ENCODE assay signal across 8 cellular contexts in the genomic region with DNA sequence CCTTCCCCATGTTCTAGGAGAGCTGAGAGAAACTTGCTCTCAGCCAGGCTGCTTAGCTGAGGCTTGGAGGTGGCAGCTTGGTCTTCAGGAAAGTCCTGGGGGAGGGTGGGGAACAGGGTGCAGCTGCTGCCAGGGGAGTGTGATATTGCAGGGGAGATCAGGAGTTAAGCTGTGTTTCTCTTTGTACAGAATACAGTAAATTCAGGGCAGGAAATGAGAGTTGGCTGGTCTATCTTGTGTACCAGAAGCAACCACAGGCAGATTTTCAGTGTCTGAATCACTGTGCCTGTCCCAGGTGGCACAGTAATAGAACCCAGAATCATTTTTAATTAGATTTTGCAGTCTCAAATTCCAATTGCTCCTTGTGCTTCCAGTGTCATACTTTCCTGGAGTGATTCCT.
A peak's percentile ranks its signal among the peaks of the same experiment; 100 is the strongest.
DNase-seq lines count a peak whose midpoint lies in the region; ATAC-seq and TF ChIP-seq lines count a peak whose summit lies in the region.
"Had no signal": no experiment of that assay in that cellular context is flagged by ENCODE, and none has a peak within 500 bp of the region (broad histone marks: within the 10 kb centered on the region; RNA-seq: fewer than 3 reads in every experiment).

No MANE protein-coding gene starts in this region.

- no peak overlapping the region for H2BK12ac ChIP-seq in H9 (ENCODE audit: insufficient read length, low read depth, low read length)

- no peaks in the 10 kb centered on the region for H3K36me3 Mint-ChIP-seq in neural crest cell (ENCODE audit: low read depth)
- H3K36me3 Mint-ChIP-seq in H9 (ENCODE audit: insufficient read depth in 1 of 3, low read depth in 3 of 3): peaks cover 0 to 4% (median 0%) of the 10 kb centered on the region in 3 experiments; a peak in 1 of 7 replicates
- H3K36me3 Mint-ChIP-seq: naive B cell had no signal

- no peaks in the 10 kb centered on the region for H3K23me2 ChIP-seq in H9 (ENCODE audit: insufficient read length, low read depth, low read length, poor library complexity, severe bottlenecking)

- no peak overlapping the region for H2BK5ac ChIP-seq in H9 (ENCODE audit: insufficient read length, low read length)

- no peak for TF ChIP-seq CTCF in Loucy (conservative IDR thresholded peaks at IDR 0.05; ENCODE audit: low read length)
- TF ChIP-seq CTCF in neural crest cell (conservative IDR thresholded peaks at IDR 0.05): no peak
- no peak for TF ChIP-seq CTCF in H9 (conservative IDR thresholded peaks at IDR 0.05)
- no peak for TF ChIP-seq CTCF in testis (IDR thresholded peaks at IDR 0.05)

- H3K79me2 ChIP-seq in Loucy (ENCODE audit: insufficient read depth, low read length) (no peaks in the 10 kb centered on the region), H9 (ENCODE audit: insufficient read depth, low read length) (no peaks in the 10 kb centered on the region)

- H3K4me3 ChIP-seq in Loucy (ENCODE audit: low read length, poor library complexity, severe bottlenecking) (peak overlapping the region; percentile 39), HAP-1 (no peak overlapping the region), testis (no peak overlapping the region)

- H3K9me2 ChIP-seq in Loucy (replicated peaks; ENCODE audit: low read depth, low read length): no peaks in the 10 kb centered on the region

- no peak overlapping the region for H4K91ac ChIP-seq in H9 (ENCODE audit: insufficient read length, low read depth, low read length)

- TF ChIP-seq POLR2A in testis (IDR thresholded peaks at IDR 0.05): no peak

- no peak overlapping the region for H3T11ph ChIP-seq in H9 (ENCODE audit: low read length)

- H3F3A ChIP-seq in Loucy (ENCODE audit: low read depth): peaks cover 4% of the 10 kb centered on the region

- no peak overlapping the region for H2AFZ ChIP-seq in Loucy (ENCODE audit: low read length)
- H2AFZ ChIP-seq in H9 (ENCODE audit: low read length): no peak overlapping the region

- H3K14ac ChIP-seq in H9 (ENCODE audit: insufficient read depth, low read length): no peak overlapping the region

- H3K27me3 ChIP-seq in Loucy (ENCODE audit: insufficient read depth, low read length, poor library complexity, severe bottlenecking): no peaks in the 10 kb centered on the region
- H3K27me3 ChIP-seq in H9 (ENCODE audit: insufficient read depth, low read length): no peaks in the 10 kb centered on the region
- no peaks in the 10 kb centered on the region for H3K27me3 ChIP-seq in HAP-1 (ENCODE audit: low read depth)
- no peaks in the 10 kb centered on the region for H3K27me3 ChIP-seq in testis

- H3K79me1 ChIP-seq in H9 (ENCODE audit: insufficient read depth, low read depth, low read length, poor library complexity, severe bottlenecking): no peaks in the 10 kb centered on the region

- H3K27ac ChIP-seq in H9 (ENCODE audit: insufficient read length, low read depth, low read length): no peak overlapping the region
- no peak overlapping the region for H3K27ac ChIP-seq in testis

- peak overlapping the region; percentile 73 for H3K27ac Mint-ChIP-seq in neural crest cell (ENCODE audit: unreplicated experiment)
- no peak overlapping the region; a peak in 1 of 7 replicates for H3K27ac Mint-ChIP-seq in H9

- H3K18ac ChIP-seq in H9 (ENCODE audit: insufficient read length, low read depth, low read length): no peak overlapping the region

- H4K5ac ChIP-seq in H9 (ENCODE audit: insufficient read length, low read depth, low read length): no peak overlapping the region

- H3K4ac ChIP-seq in H9 (ENCODE audit: low read depth, low read length): no peak overlapping the region

- H3K4me1 ChIP-seq in Loucy (ENCODE audit: insufficient read depth, low read length, poor library complexity, severe bottlenecking) (peaks cover 34% of the 10 kb centered on the region), H9 (ENCODE audit: insufficient read depth, low read length) (no peaks in the 10 kb centered on the region), HAP-1 (no peaks in the 10 kb centered on the region), testis (no peaks in the 10 kb centered on the region)

- intact Hi-C loops in testis (cut with DNase I; ENCODE audit: low total_unique reads): no loop called here

- no peak overlapping the region for H3K23ac ChIP-seq in H9 (ENCODE audit: insufficient read length, low read depth, low read length)

- no peaks in the 10 kb centered on the region for H3K9me3 ChIP-seq in Loucy (ENCODE audit: insufficient read depth, low read depth, low read length)
- no peaks in the 10 kb centered on the region for H3K9me3 ChIP-seq in H9 (ENCODE audit: control insufficient read depth, low read depth, low read length)
- no peaks in the 10 kb centered on the region for H3K9me3 ChIP-seq in HAP-1
- no peaks in the 10 kb centered on the region for H3K9me3 ChIP-seq in testis

- H3K4me1 Mint-ChIP-seq in neural crest cell (peaks cover 11% of the 10 kb centered on the region), H9 (peaks cover 11 to 13% of the 10 kb centered on the region in 2 experiments)

- in situ Hi-C loops in HAP-1 (cut with MboI; ENCODE audit: low sequenced_read_pairs): loop anchor here (25.0 kb wide), 1 partner anchor 455 kb away; the partner anchor contains the start of genes EPDR1 and SFRP4

- no peaks in the 10 kb centered on the region for H3K27me3 Mint-ChIP-seq in neural crest cell (ENCODE audit: low read depth)
- no peaks in the 10 kb centered on the region for H3K27me3 Mint-ChIP-seq in H9 (ENCODE audit: low read depth)
- H3K27me3 Mint-ChIP-seq: naive B cell had no signal

- H3K4me3 Mint-ChIP-seq in neural crest cell (no peak overlapping the region), H9 (no peak overlapping the region)

- H3K9me3 Mint-ChIP-seq in neural crest cell (no peaks in the 10 kb centered on the region), H9 (no peaks in the 10 kb centered on the region)

- no peak overlapping the region for H3K56ac ChIP-seq in H9 (ENCODE audit: insufficient read length, low read depth, low read length)

- H3K9ac ChIP-seq in Loucy (ENCODE audit: low read depth, low read length, poor library complexity, severe bottlenecking): peak overlapping the region; percentile 36
- no peak overlapping the region for H3K9ac ChIP-seq in H9 (ENCODE audit: extremely low read depth, insufficient read length, low read length)

- no peak overlapping the region for H2AK5ac ChIP-seq in H9 (ENCODE audit: insufficient read length, low read length)

- H3K36me3 ChIP-seq in Loucy (ENCODE audit: insufficient read depth, low read length): no peaks in the 10 kb centered on the region
- no peaks in the 10 kb centered on the region for H3K36me3 ChIP-seq in HAP-1 (replicated peaks)
- H3K36me3 ChIP-seq in testis (ENCODE audit: low read depth, missing control alignments): no peaks in the 10 kb centered on the region

- no peaks in the 10 kb centered on the region for H4K20me1 ChIP-seq in Loucy (ENCODE audit: insufficient read depth, low read length, poor library complexity, severe bottlenecking)
- no peaks in the 10 kb centered on the region for H4K20me1 ChIP-seq in H9 (ENCODE audit: control insufficient read depth, insufficient read depth, insufficient read length)

- H2BK20ac ChIP-seq in H9 (ENCODE audit: low read depth, low read length, poor library complexity, severe bottlenecking): no peak overlapping the region

- peak; percentile 57 for ATAC-seq in GM19025 (IDR thresholded peaks at IDR 0.05; ENCODE audit: low read depth, unreplicated experiment)
- ATAC-seq in HG02623 (IDR thresholded peaks at IDR 0.05; ENCODE audit: unreplicated experiment): peak; percentile 56

- H2BK15ac ChIP-seq in H9 (ENCODE audit: low read depth, low read length): no peak overlapping the region

- peak overlapping the region; percentile 68 for H3K4me2 ChIP-seq in Loucy (ENCODE audit: low read depth, low read length, poor library complexity, severe bottlenecking)
- no peak overlapping the region for H3K4me2 ChIP-seq in H9 (ENCODE audit: insufficient read depth, insufficient read length, low read length)

- no peak overlapping the region for H4K8ac ChIP-seq in H9 (replicated peaks; ENCODE audit: insufficient read length, low read depth, low read length)

- H2BK120ac ChIP-seq in H9 (ENCODE audit: low read depth, low read length, poor library complexity, severe bottlenecking): no peak overlapping the region

- no peak for DNase-seq in neural crest cell (ENCODE audit: low read depth, low spot score)
- no peak for DNase-seq in H9
- no peak for DNase-seq in HAP-1 (ENCODE audit: low spot score in 2 of 2)
- DNase-seq in testis: no peak
- DNase-seq: naive B cell had no signal
